In genomic region chr3:9769426-9770275, GRCh38 we compare ENCODE assay signal across 8 cellular contexts. TPM values are rescaled to one million over a fixed set of nuclear protein-coding genes. Genes with fewer than 3 reads are reported as not detected.
A peak's percentile ranks its signal among the peaks of the same experiment; 100 is the strongest.
DNase-seq lines count a peak whose midpoint lies in the region; FAIRE-seq and TF ChIP-seq lines count a peak whose summit lies in the region.

CAMK1 (minus strand) TSS chr3:9769947; CDS start chr3:9767749, 2,198 bp downstream.

- FAIRE-seq in D721Med (lab: Jason Lieb, UNC): no peak

- H3K27me3 ChIP-seq in H7 (ENCODE audit: control insufficient read depth, insufficient read depth, low read length): peaks cover 15% of the 10 kb centered on the region

- peak within 1 kb of the TSS; percentile 56 for H3K4me3 ChIP-seq in H7 (ENCODE audit: insufficient read depth, low read depth, low read length)
- peak within 1 kb of the TSS; percentile 49 for H3K4me3 ChIP-seq in epithelial cell of esophagus (ENCODE audit: low read length)

- no peaks in the 10 kb centered on the region for H3K27me3 Mint-ChIP-seq in mesothelial cell of epicardium (ENCODE audit: low read depth)

- H3K27ac Mint-ChIP-seq in mesothelial cell of epicardium: peak within 1 kb of the TSS; percentile 72

- DNase-seq in D721Med (ENCODE audit: insufficient read length, low spot score) (peak; percentile 73), H7 (peak; percentile 97), NCI-H510A (lab: John Stamatoyannopoulos, UW) (peak; percentile 35), epithelial cell of esophagus (ENCODE audit: low read depth) (peak; percentile 69), mesothelial cell of epicardium (ENCODE audit: low spot score in 2 of 2, unreplicated experiment in 2 of 2) (peak; percentile 66 to 83), NK-92 (lab: John Stamatoyannopoulos, UW; ENCODE audit: unreplicated experiment) (no peak)
- peak; percentile 66 for DNase-seq in activated T-cell treated with anti-CD3 and anti-CD28 coated beads, Interleukin-2, amount 50 U/mL, for 1 hour
- peak; percentile 82 for DNase-seq in stimulated activated CD8-positive, alpha-beta memory T cell treated with anti-CD3 and anti-CD28 coated beads, Interleukin-4, amount 100 ng/mL, for 48 hours

- no peaks in the 10 kb centered on the region for H3K9me3 Mint-ChIP-seq in mesothelial cell of epicardium

- H3K4me1 Mint-ChIP-seq in mesothelial cell of epicardium: peaks cover 16% of the 10 kb centered on the region

- TF ChIP-seq CTCF in D721Med (IDR thresholded peaks at IDR 0.05; ENCODE audit: insufficient read depth, missing control alignments): no peak
- no peak for TF ChIP-seq CTCF in epithelial cell of esophagus (IDR thresholded peaks at IDR 0.05; ENCODE audit: insufficient read depth, low read depth, low read length, missing control alignments)
- no peak for TF ChIP-seq CTCF in mesothelial cell of epicardium (IDR thresholded peaks at IDR 0.05; ENCODE audit: unreplicated experiment)

- H3K36me3 Mint-ChIP-seq in mesothelial cell of epicardium: peaks cover 3% of the 10 kb centered on the region

- peak within 1 kb of the TSS; percentile 74 for H3K4me3 Mint-ChIP-seq in mesothelial cell of epicardium

- no peaks in the 10 kb centered on the region for H3K36me3 ChIP-seq in H7 (replicated peaks; ENCODE audit: control insufficient read depth, insufficient read depth, low read length)

RNA-seq across cellular contexts. Expression of gene CAMK1, which starts in this region (rescaled TPM):
- total RNA-seq in H7 (2014; rRNA removed; shearing (Covaris generic)): 5.1 and 10.7 TPM in 2 replicates
- total RNA-seq in mesothelial cell of epicardium: 9.7 to 11.3 TPM (median 10.8 TPM) in 3 replicates
